19 cellular contexts compared by ENCODE assay signal in genomic region chr1:14521602-14522001, GRCh38.
DNase-seq lines count a peak whose midpoint lies in the region; ATAC-seq and TF ChIP-seq lines count a peak whose summit lies in the region.
"Had no signal": no experiment of that assay in that cellular context is flagged by ENCODE, and none has a peak within 500 bp of the region (broad histone marks: within the 10 kb centered on the region; RNA-seq: fewer than 3 reads in every experiment).

No MANE protein-coding gene starts in this region.

- H3K27me3 ChIP-seq in left ventricle myocardium inferior (ENCODE audit: low read depth) (peaks cover 72% of the 10 kb centered on the region), heart left ventricle (peaks cover 0 to 13% (median 0%) of the 10 kb centered on the region in 9 donors), esophagus muscularis mucosa (no peaks in the 10 kb centered on the region), vagina (no peaks in the 10 kb centered on the region)
- H3K27me3 ChIP-seq: gastrocnemius medialis, testis had no signal

- no peak overlapping the region for H3K4me3 Mint-ChIP-seq in nephron
- H3K4me3 Mint-ChIP-seq: activated CD8-positive, alpha-beta T cell treated with anti-CD3 and anti-CD28 coated beads, Interleukin-2, amount 10 ng/mL, durations not matched to agents 7 days and 5 days; HFFc6 had no signal

- peak overlapping the region; percentile 39 to 71 (median 68) for H3K27ac Mint-ChIP-seq in nephron
- H3K27ac Mint-ChIP-seq: activated CD8-positive, alpha-beta T cell treated with anti-CD3 and anti-CD28 coated beads, Interleukin-2, amount 10 ng/mL, durations not matched to agents 7 days and 5 days; HFFc6 had no signal

- ATAC-seq in heart left ventricle (no peak), GM18907 (IDR thresholded peaks at IDR 0.05; ENCODE audit: unreplicated experiment) (no peak), HG03457 (IDR thresholded peaks at IDR 0.05; ENCODE audit: unreplicated experiment) (no peak)
- ATAC-seq: activated CD8-positive, alpha-beta T cell treated with anti-CD3 and anti-CD28 coated beads, Interleukin-2, amount 10 ng/mL, durations not matched to agents 7 days and 5 days had no signal

- intact Hi-C loops in left ventricle myocardium inferior (cut with micrococcal nuclease) = no loop called here
- intact Hi-C loops in heart left ventricle (cut with DNase I) = no loop called here
- intact Hi-C loops in esophagus muscularis mucosa (cut with DNase I) = loop anchor here (5.0 kb wide), 1 partner anchor 379 kb away; no protein-coding TSS in a partner anchor
- intact Hi-C loops in vagina (cut with DNase I) = no loop called here

- peaks cover 55% of the 10 kb centered on the region for H3K4me1 Mint-ChIP-seq in nephron

- TF ChIP-seq CTCF in left ventricle myocardium inferior (IDR thresholded peaks at IDR 0.05; ENCODE audit: borderline replicate concordance) (no peak), heart left ventricle (IDR thresholded peaks at IDR 0.05) (no peak), esophagus muscularis mucosa (IDR thresholded peaks at IDR 0.05) (no peak), nephron (IDR thresholded peaks at IDR 0.05; ENCODE audit: unreplicated experiment in 3 of 3) (no peak), vagina (IDR thresholded peaks at IDR 0.05) (no peak)

- no peak for DNase-seq in left ventricle myocardium inferior
- no peak for DNase-seq in heart left ventricle
- DNase-seq in esophagus muscularis mucosa (ENCODE audit: extremely low spot score) = no peak
- no peak for DNase-seq in vagina (ENCODE audit: extremely low spot score in 2 of 2)
- no peak for DNase-seq in NCI-H1436 (lab: John Stamatoyannopoulos, UW)
- DNase-seq: activated CD8-positive, alpha-beta T cell treated with anti-CD3 and anti-CD28 coated beads, Interleukin-2, amount 10 ng/mL, durations not matched to agents 7 days and 5 days; amygdala; dermis blood vessel endothelial cell; gastrocnemius medialis; HFFc6; NCI-H2081; NCI-H524 treated with DMSO at 0.1 percent for 48 hours; PC-9; SW 1271 had no signal

- TF ChIP-seq EP300 in esophagus muscularis mucosa (IDR thresholded peaks at IDR 0.05) = no peak

- TF ChIP-seq POLR2A in heart left ventricle (IDR thresholded peaks at IDR 0.05) = no peak
- TF ChIP-seq POLR2A in esophagus muscularis mucosa (IDR thresholded peaks at IDR 0.05; ENCODE audit: low read depth) = no peak
- TF ChIP-seq POLR2A in vagina (IDR thresholded peaks at IDR 0.05) = no peak

- H3K27ac ChIP-seq in left ventricle myocardium inferior (replicated peaks) (peak overlapping the region; percentile 53), heart left ventricle (peak overlapping the region in 5 of 12 donors; percentile 0 to 66 (median 47)), esophagus muscularis mucosa (replicated peaks in 1 of 4) (peak overlapping the region; percentile 55 to 77 (median 64)), vagina (peak overlapping the region; percentile 80)
- H3K27ac ChIP-seq: gastrocnemius medialis, parathyroid adenoma, PC-9 had no signal

- H3K9me3 ChIP-seq in left ventricle myocardium inferior (replicated peaks) (no peaks in the 10 kb centered on the region), heart left ventricle (no peaks in the 10 kb centered on the region), esophagus muscularis mucosa (no peaks in the 10 kb centered on the region), vagina (no peaks in the 10 kb centered on the region)
- H3K9me3 ChIP-seq: gastrocnemius medialis, testis had no signal

- WGBS in heart left ventricle, 4 donors = 65 to 75% (median 68%) methylated on average over 6 of the region's 6 CpGs
- 84% methylated on average over 6 of the region's 6 CpGs for WGBS in esophagus muscularis mucosa

- no peaks in the 10 kb centered on the region for H3K36me3 Mint-ChIP-seq in nephron (ENCODE audit: low read depth)

- H3K9me3 Mint-ChIP-seq in nephron = no peaks in the 10 kb centered on the region

- H3K4me3 ChIP-seq in left ventricle myocardium inferior = no peak overlapping the region
- H3K4me3 ChIP-seq in heart left ventricle = no peak overlapping the region
- H3K4me3 ChIP-seq in esophagus muscularis mucosa = no peak overlapping the region
- H3K4me3 ChIP-seq in vagina = no peak overlapping the region
- H3K4me3 ChIP-seq: gastrocnemius medialis, PC-9, testis had no signal

- H3K4me1 ChIP-seq in left ventricle myocardium inferior (no peaks in the 10 kb centered on the region), heart left ventricle (peaks cover 0 to 12% (median 0%) of the 10 kb centered on the region in 12 donors), esophagus muscularis mucosa (peaks cover 0 to 75% (median 64%) of the 10 kb centered on the region in 4 donors), vagina (peaks cover 63% of the 10 kb centered on the region)
- H3K4me1 ChIP-seq: gastrocnemius medialis, parathyroid adenoma had no signal

- no peaks in the 10 kb centered on the region for H3K36me3 ChIP-seq in left ventricle myocardium inferior
- H3K36me3 ChIP-seq in heart left ventricle = no peaks in the 10 kb centered on the region
- no peaks in the 10 kb centered on the region for H3K36me3 ChIP-seq in esophagus muscularis mucosa
- H3K36me3 ChIP-seq in vagina = no peaks in the 10 kb centered on the region
- H3K36me3 ChIP-seq: gastrocnemius medialis had no signal

- H3K27me3 Mint-ChIP-seq in nephron (ENCODE audit: low read depth) = peaks cover 8% of the 10 kb centered on the region
